Comparison of ENCODE assay signal across 21 cellular contexts in the genomic region with DNA sequence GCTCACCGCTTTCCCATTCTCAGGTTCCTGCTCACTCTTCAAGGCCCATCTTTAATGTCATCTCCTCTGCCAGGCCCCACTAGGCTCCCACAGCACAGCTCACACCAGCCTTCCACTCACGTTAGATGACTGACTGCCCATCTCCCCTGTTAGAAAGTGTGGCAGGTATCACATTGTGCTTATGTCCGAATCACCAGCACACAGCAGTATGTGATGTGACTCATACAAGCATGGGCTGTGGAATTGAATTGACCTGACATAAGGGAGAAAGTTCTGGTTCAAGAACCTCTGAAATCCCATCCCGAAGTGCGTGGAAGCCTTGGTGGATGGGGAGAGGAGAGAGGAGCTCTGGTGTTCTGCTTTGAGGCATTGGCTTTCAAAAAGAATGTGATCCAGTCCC. TPM values are rescaled to one million over a fixed set of nuclear protein-coding genes. Genes with fewer than 3 reads are reported as not detected.
"Had no signal": no experiment of that assay in that cellular context is flagged by ENCODE, and none has a peak within 500 bp of the region (broad histone marks: within the 10 kb centered on the region; RNA-seq: fewer than 3 reads in every experiment).

No MANE protein-coding gene starts in this region.

- H3K27me3 Mint-ChIP-seq: activated CD4-positive, alpha-beta memory T cell treated with anti-CD3 and anti-CD28 coated beads for 36 hours; activated T-helper 17 cell treated with anti-CD3 and anti-CD28 coated beads, Interleukin-2, amount 50 U/mL, for 72 hours had no signal

- H3K36me3 ChIP-seq: brain microvascular endothelial cell, SJSA1 had no signal

- H3K4me1 ChIP-seq: SJSA1 had no signal

- H3K4me3 Mint-ChIP-seq: activated B cell treated with CpG ODN at 0.5 μM for 24 hours; activated CD4-positive, alpha-beta memory T cell treated with anti-CD3 and anti-CD28 coated beads for 36 hours; activated CD4-positive, alpha-beta T cell treated with anti-CD3 and anti-CD28 coated beads, Interleukin-2, amount 10 ng/mL, durations not matched to agents 7 days and 5 days; activated naive CD4-positive, alpha-beta T cell treated with anti-CD3 and anti-CD28 coated beads for 36 hours; activated naive CD8-positive, alpha-beta T cell; activated T-cell treated with anti-CD3 and anti-CD28 coated beads, Interleukin-2, amount 50 U/mL, for 4 hours; activated T-helper 17 cell treated with anti-CD3 and anti-CD28 coated beads, Interleukin-2, amount 50 U/mL, for 72 hours; T-helper 1 cell treated with Interleukin-12 subunit alpha and Interleukin-12 subunit beta and Interleukin-4 antibody, amounts not matched to agents 30 μg/mL and 1 μg/mL, for 36 hours had no signal

- H3K4me3 ChIP-seq: SJSA1 had no signal

- H3K9me3 ChIP-seq: SJSA1 had no signal

- H3K27ac ChIP-seq: brain microvascular endothelial cell, SJSA1 had no signal

- H3K36me3 Mint-ChIP-seq: activated CD4-positive, alpha-beta memory T cell treated with anti-CD3 and anti-CD28 coated beads for 36 hours; activated naive CD8-positive, alpha-beta T cell had no signal

- H3K27me3 ChIP-seq: brain microvascular endothelial cell, SJSA1 had no signal

- DNase-seq: activated B cell treated with CpG ODN at 0.5 μM for 24 hours; activated CD4-positive, alpha-beta memory T cell treated with anti-CD3 and anti-CD28 coated beads for 36 hours; activated CD4-positive, alpha-beta T cell treated with anti-CD3 and anti-CD28 coated beads for 1 hour; activated CD4-positive, alpha-beta T cell treated with anti-CD3 and anti-CD28 coated beads, Interleukin-2, amount 10 ng/mL, durations not matched to agents 7 days and 5 days; activated CD8-positive, alpha-beta memory T cell treated with anti-CD3 and anti-CD28 coated beads for 24 hours; activated gamma-delta T cell; activated naive CD4-positive, alpha-beta T cell treated with anti-CD3 and anti-CD28 coated beads for 36 hours; activated T-cell treated with anti-CD3 and anti-CD28 coated beads, Interleukin-2, amount 50 U/mL, for 4 hours; amygdala; brain microvascular endothelial cell; NCI-H1048; NCI-H1417; NCI-H1694; NCI-H2029; NCI-H510A treated with DMSO at 0.1 percent for 48 hours; SHP77 had no signal

- H3K27ac Mint-ChIP-seq: activated B cell treated with CpG ODN at 0.5 μM for 24 hours; activated CD4-positive, alpha-beta memory T cell treated with anti-CD3 and anti-CD28 coated beads for 36 hours; activated CD4-positive, alpha-beta T cell treated with anti-CD3 and anti-CD28 coated beads, Interleukin-2, amount 10 ng/mL, durations not matched to agents 7 days and 5 days; activated naive CD4-positive, alpha-beta T cell treated with anti-CD3 and anti-CD28 coated beads for 36 hours; activated naive CD8-positive, alpha-beta T cell; activated T-helper 17 cell treated with anti-CD3 and anti-CD28 coated beads, Interleukin-2, amount 50 U/mL, for 72 hours; T-helper 1 cell treated with Interleukin-12 subunit alpha and Interleukin-12 subunit beta and Interleukin-4 antibody, amounts not matched to agents 30 μg/mL and 1 μg/mL, for 36 hours had no signal

- ATAC-seq: activated T-cell treated with anti-CD3 and anti-CD28 coated beads, Interleukin-2, amount 50 U/mL, for 4 hours; activated T-helper 17 cell treated with anti-CD3 and anti-CD28 coated beads, Interleukin-2, amount 50 U/mL, for 72 hours; SK-N-SH treated with all-trans-retinoic acid at 6 μM for 48 hours had no signal

- H3K9me3 Mint-ChIP-seq: activated B cell treated with CpG ODN at 0.5 μM for 24 hours; activated CD4-positive, alpha-beta memory T cell treated with anti-CD3 and anti-CD28 coated beads for 36 hours; activated CD4-positive, alpha-beta T cell treated with anti-CD3 and anti-CD28 coated beads, Interleukin-2, amount 10 ng/mL, durations not matched to agents 7 days and 5 days; activated naive CD4-positive, alpha-beta T cell treated with anti-CD3 and anti-CD28 coated beads for 36 hours; activated T-cell treated with anti-CD3 and anti-CD28 coated beads, Interleukin-2, amount 50 U/mL, for 4 hours; activated T-helper 17 cell treated with anti-CD3 and anti-CD28 coated beads, Interleukin-2, amount 50 U/mL, for 72 hours; T-helper 1 cell treated with Interleukin-12 subunit alpha and Interleukin-12 subunit beta and Interleukin-4 antibody, amounts not matched to agents 30 μg/mL and 1 μg/mL, for 36 hours had no signal

- H3K4me1 Mint-ChIP-seq: activated B cell treated with CpG ODN at 0.5 μM for 24 hours; activated CD4-positive, alpha-beta T cell treated with anti-CD3 and anti-CD28 coated beads, Interleukin-2, amount 10 ng/mL, durations not matched to agents 7 days and 5 days; activated T-helper 17 cell treated with anti-CD3 and anti-CD28 coated beads, Interleukin-2, amount 50 U/mL, for 72 hours had no signal

RNA-seq across cellular contexts. Expression of gene VSTM5, which starts 6.5 kb away (rescaled TPM):
- total RNA-seq: activated B cell treated with CpG ODN at 0.5 μM for 24 hours; activated CD4-positive, alpha-beta memory T cell treated with anti-CD3 and anti-CD28 coated beads for 36 hours; activated CD4-positive, alpha-beta T cell treated with anti-CD3 and anti-CD28 coated beads, Interleukin-2, amount 10 ng/mL, durations not matched to agents 7 days and 5 days; activated naive CD4-positive, alpha-beta T cell treated with anti-CD3 and anti-CD28 coated beads for 36 hours; activated T-cell treated with anti-CD3 and anti-CD28 coated beads, Interleukin-2, amount 50 U/mL, for 4 hours; activated T-helper 17 cell treated with anti-CD3 and anti-CD28 coated beads, Interleukin-2, amount 50 U/mL, for 72 hours; SJSA1 had no signal
